Comparison of ENCODE assay signal across 8 cellular contexts in the genomic region with DNA sequence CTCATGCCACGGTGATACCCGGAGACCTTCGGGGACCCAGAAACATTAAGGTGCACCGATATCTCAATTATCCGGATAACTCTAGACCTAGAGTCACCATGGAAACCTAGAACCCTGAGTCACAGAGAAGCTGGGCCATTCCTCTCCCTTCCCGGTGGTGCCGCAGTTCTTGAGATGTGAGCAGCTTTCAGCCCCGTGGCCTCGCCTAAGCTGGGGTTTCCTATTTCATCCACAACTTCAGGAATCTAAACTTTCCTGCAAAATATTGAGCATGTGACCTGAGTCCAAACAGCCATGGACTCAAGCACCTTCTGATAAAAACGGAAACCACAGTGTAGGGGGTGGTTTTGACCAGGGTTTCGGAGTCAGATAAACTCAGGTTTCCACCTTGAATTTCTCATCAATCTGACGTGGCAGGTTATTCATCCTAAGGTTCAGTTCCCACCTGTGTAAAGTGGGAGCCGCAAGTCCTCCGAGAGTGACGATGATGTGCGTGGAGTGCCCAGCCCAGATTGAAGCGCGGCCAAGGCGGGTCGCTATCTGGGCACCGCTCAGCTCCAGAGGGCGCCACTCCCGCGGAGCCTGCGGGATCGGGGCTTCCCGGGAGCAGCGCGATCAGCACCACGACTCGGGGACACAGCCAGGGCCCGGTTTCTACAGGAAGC. TPM values are rescaled to one million over a fixed set of nuclear protein-coding genes. Genes with fewer than 3 reads are reported as not detected.
DNase-seq lines count a peak whose midpoint lies in the region; ATAC-seq and TF ChIP-seq lines count a peak whose summit lies in the region.

No MANE protein-coding gene starts in this region.

- peaks cover 48% of the 10 kb centered on the region for H3K79me2 ChIP-seq in PC-3 (ENCODE audit: low read length)

- peaks cover 38% of the 10 kb centered on the region for H4K20me1 ChIP-seq in PC-3 (ENCODE audit: low read length)

- POLR2A ChIA-PET in PC-3 (lab: Charles Lee; ENCODE audit: unreplicated experiment) = interaction anchor here (0.9 to 1.1 kb wide), 2 partner anchors 16 to 49 kb away, joined by 3 read pairs; no protein-coding TSS in a partner anchor

- H3K36me3 ChIP-seq in PC-3 (ENCODE audit: low read depth, low read length) = peaks cover 28% of the 10 kb centered on the region

- intact Hi-C loops in PC-3 (cut with micrococcal nuclease) = loop anchor here (2.0 to 5.0 kb wide), 2 partner anchors 108 to 273 kb away; no protein-coding TSS in a partner anchor
- intact Hi-C loops in left ventricle myocardium superior (cut with micrococcal nuclease) = loop anchor here (10.0 kb wide), 3 partner anchors 60 to 320 kb away; no protein-coding TSS in a partner anchor

- H3K9me3 ChIP-seq in PC-3 (ENCODE audit: low read length) = no peaks in the 10 kb centered on the region

- peak overlapping the region; percentile 88 for H3K4me3 ChIP-seq in PC-3 (ENCODE audit: low read length)

- no peak for DNase-seq in activated CD4-positive, CD25-positive, alpha-beta regulatory T cell (lab: John Stamatoyannopoulos, UW)
- peak; percentile 88 for DNase-seq in PC-3
- DNase-seq in amniotic epithelial cell (ENCODE audit: low read depth) = peak; percentile 85
- DNase-seq in left ventricle myocardium superior = peak; percentile 90
- DNase-seq in pons (ENCODE audit: low spot score) = peak; percentile 28

- H3K27ac ChIP-seq in PC-3 (ENCODE audit: low read length) = peak overlapping the region; percentile 98

- peaks cover 75% of the 10 kb centered on the region for H3K4me1 ChIP-seq in PC-3 (ENCODE audit: insufficient read depth, low read length)

- H3K9me2 ChIP-seq in PC-3 (replicated peaks; ENCODE audit: low read length) = no peaks in the 10 kb centered on the region

- peak overlapping the region; percentile 99 for H3K9ac ChIP-seq in PC-3 (ENCODE audit: low read length)

- H2AFZ ChIP-seq in PC-3 (ENCODE audit: low read length) = no peak overlapping the region

- peaks cover 21% of the 10 kb centered on the region for H3F3A ChIP-seq in PC-3 (ENCODE audit: low read length, unreplicated experiment)

- TSS peak; percentile 52 for BruUV-seq in PC-3 (replicated peaks; lab: Mats Ljungman, UMichigan)

- peak; percentile 74 for TF ChIP-seq CTCF in PC-3 (conservative IDR thresholded peaks at IDR 0.05; ENCODE audit: low read depth, low read length)

- H3K4me2 ChIP-seq in PC-3 (ENCODE audit: low read length) = peak overlapping the region; percentile 94

- peak; percentile 37 to 39 for ATAC-seq in activated CD4-positive, CD25-positive, alpha-beta regulatory T cell treated with anti-CD3 and anti-CD28 coated beads, Interleukin-2, amount 50 U/mL, for 24 hours
- ATAC-seq in HG03432 (IDR thresholded peaks at IDR 0.05; ENCODE audit: unreplicated experiment) (peak; percentile 25), PC-3 (peak; percentile 33), left ventricle myocardium superior (peak; percentile 80), GM18520 (IDR thresholded peaks at IDR 0.05; ENCODE audit: unreplicated experiment) (no peak)

- CTCF ChIA-PET in PC-3 (lab: Charles Lee) = interaction anchor here (1.0 kb wide), 1 partner anchor 15 kb away, joined by 3 read pairs; no protein-coding TSS in a partner anchor

- H3K27me3 ChIP-seq in PC-3 (ENCODE audit: low read length) = no peaks in the 10 kb centered on the region

RNA-seq across cellular contexts. Expression of a gene that starts 1.0 kb away (rescaled TPM):
- total RNA-seq in PC-3 (2014; rRNA removed) (127 and 146 TPM in 2 replicates), left ventricle myocardium superior (43.8 TPM)

Comparison
In these comparisons a context has a peak if more than half of its experiments do, and no peak if none do; other contexts are left out.
1. DNase-seq: peak in PC-3 (single experiment), amniotic epithelial cell (single experiment), left ventricle myocardium superior (single experiment) and pons (single experiment); none in activated CD4-positive, CD25-positive, alpha-beta regulatory T cell (0 of 4).